In genomic region chr15:88909956-88910831, GRCh38 we compare ENCODE assay signal across 12 cellular contexts. TPM values are rescaled to one million over a fixed set of nuclear protein-coding genes. Genes with fewer than 3 reads are reported as not detected.
DNase-seq lines count a peak whose midpoint lies in the region; ATAC-seq and TF ChIP-seq lines count a peak whose summit lies in the region.
"Had no signal": no experiment of that assay in that cellular context is flagged by ENCODE, and none has a peak within 500 bp of the region (broad histone marks: within the 10 kb centered on the region; RNA-seq: fewer than 3 reads in every experiment).

No MANE protein-coding gene starts in this region.

- peaks cover 26% of the 10 kb centered on the region for H3K36me3 Mint-ChIP-seq in CD8-positive, alpha-beta T cell
- peaks cover 22% of the 10 kb centered on the region for H3K36me3 Mint-ChIP-seq in progenitor cell of endocrine pancreas (ENCODE audit: insufficient read depth)

- H3K9me3 ChIP-seq in CD8-positive, alpha-beta T cell (ENCODE audit: low read length): no peaks in the 10 kb centered on the region
- no peaks in the 10 kb centered on the region for H3K9me3 ChIP-seq in heart left ventricle
- H3K9me3 ChIP-seq in transverse colon: no peaks in the 10 kb centered on the region
- H3K9me3 ChIP-seq in esophagus squamous epithelium: no peaks in the 10 kb centered on the region

- POLR2A ChIA-PET in CD8-positive, alpha-beta T cell (lab: Charles Lee): interaction anchor here (0.7 kb wide), 1 partner anchor 14 kb away, joined by 3 read pairs; no protein-coding TSS in a partner anchor

- no peak for ATAC-seq in CD8-positive, alpha-beta T cell
- ATAC-seq in heart left ventricle: peak in 2 of 4 donors; percentile 1 to 2
- ATAC-seq in HG02759 (IDR thresholded peaks at IDR 0.05; ENCODE audit: unreplicated experiment): no peak

- H3K27ac ChIP-seq in CD8-positive, alpha-beta T cell (ENCODE audit: low read depth, low read length): no peak overlapping the region
- H3K27ac ChIP-seq in heart left ventricle (peak overlapping the region in 11 of 12 donors; percentile 35 to 98 (median 92)), transverse colon (peak overlapping the region in 1 of 4 donors; percentile 36), esophagus squamous epithelium (peak overlapping the region in 2 of 4 donors; percentile 34 to 87)

- no peaks in the 10 kb centered on the region for H3K9me3 Mint-ChIP-seq in CD8-positive, alpha-beta T cell
- no peaks in the 10 kb centered on the region for H3K9me3 Mint-ChIP-seq in progenitor cell of endocrine pancreas (ENCODE audit: low read depth)

- in situ Hi-C loops in transverse colon (cut with MboI; ENCODE audit: low pct_ligation_motif_present in 1 of 4, low pct_unique_long_range_greater_than_20kb in 1 of 4, low sequenced_read_pairs in 3 of 4): loop anchor here (10.0 to 25.0 kb wide), 4 partner anchors 105 to 277 kb away; no protein-coding TSS in a partner anchor

- 59 to 69% (median 66%) methylated on average over 12 of the region's 12 CpGs for WGBS in heart left ventricle, 4 donors
- WGBS in transverse colon (ENCODE audit: low coverage in 1 of 2), 2 donors: 77 to 80% methylated on average over 10 to 12 of the region's 12 CpGs
- 85 to 87% methylated on average over 8 to 9 of the region's 12 CpGs for WGBS in esophagus squamous epithelium, 2 donors

- intact Hi-C loops in CD8-positive, alpha-beta T cell (cut with DNase I, micrococcal nuclease): no loop called here
- intact Hi-C loops in heart left ventricle (cut with DNase I): loop anchor here in 6 of 10 donors (5.0 to 10.0 kb wide), 7 partner anchors 72 to 425 kb away; partner anchors contain the start of gene POLG (in 1 of the 6)
- intact Hi-C loops in transverse colon (cut with DNase I; ENCODE audit: low total_unique reads): loop anchor here (5.0 to 10.0 kb wide), 2 partner anchors 107 to 265 kb away; no protein-coding TSS in a partner anchor
- intact Hi-C loops in esophagus squamous epithelium (cut with DNase I): loop anchor here (5.0 to 10.0 kb wide), 2 partner anchors 107 to 265 kb away; no protein-coding TSS in a partner anchor

- H3K4me1 Mint-ChIP-seq in CD8-positive, alpha-beta T cell (ENCODE audit: low read depth): peaks cover 37% of the 10 kb centered on the region
- H3K4me1 Mint-ChIP-seq in progenitor cell of endocrine pancreas (ENCODE audit: low read depth): peaks cover 37% of the 10 kb centered on the region

- peak overlapping the region; percentile 71 for H3K27ac Mint-ChIP-seq in CD8-positive, alpha-beta T cell
- peak overlapping the region; percentile 67 for H3K27ac Mint-ChIP-seq in progenitor cell of endocrine pancreas

- CTCF ChIA-PET in CD8-positive, alpha-beta T cell (lab: Charles Lee): interaction anchor here (0.9 to 1.3 kb wide), 2 partner anchors 15 to 108 kb away, joined by 3 to 4 read pairs; partner anchors contain the start of gene HAPLN3

- H3K4me1 ChIP-seq in CD8-positive, alpha-beta T cell (ENCODE audit: insufficient read depth, low read length): peaks cover 16% of the 10 kb centered on the region
- H3K4me1 ChIP-seq in heart left ventricle: peaks cover 3 to 77% (median 60%) of the 10 kb centered on the region in 12 donors
- H3K4me1 ChIP-seq in transverse colon: peaks cover 0 to 14% (median 4%) of the 10 kb centered on the region in 4 donors
- peaks cover 4 to 71% (median 46%) of the 10 kb centered on the region in 3 donors for H3K4me1 ChIP-seq in esophagus squamous epithelium

- no peak for DNase-seq in CD8-positive, alpha-beta T cell
- DNase-seq in LHCN-M2 (ENCODE audit: low read depth): peak; percentile 45
- DNase-seq in heart left ventricle: peak in 2 of 5 donors; percentile 33 to 65
- DNase-seq in progenitor cell of endocrine pancreas (ENCODE audit: low spot score, unreplicated experiment): no peak
- no peak for DNase-seq in transverse colon
- DNase-seq in NK-92 (lab: John Stamatoyannopoulos, UW; ENCODE audit: unreplicated experiment): no peak
- DNase-seq in esophagus squamous epithelium (lab: John Stamatoyannopoulos, UW): no peak
- DNase-seq: activated CD4-positive, CD25-positive, alpha-beta regulatory T cell; cortex of kidney; glutamatergic neuron; NCI-H2081 had no signal

- H3K36me3 ChIP-seq in CD8-positive, alpha-beta T cell (ENCODE audit: insufficient read depth, low read length): no peaks in the 10 kb centered on the region
- H3K36me3 ChIP-seq in heart left ventricle (peaks cover 0 to 52% (median 44%) of the 10 kb centered on the region in 9 donors), transverse colon (no peaks in the 10 kb centered on the region), esophagus squamous epithelium (peaks cover 11 to 56% (median 15%) of the 10 kb centered on the region in 3 donors)

- no peak for TF ChIP-seq CTCF in CD8-positive, alpha-beta T cell (IDR thresholded peaks at IDR 0.05)
- TF ChIP-seq CTCF in heart left ventricle (IDR thresholded peaks at IDR 0.05) (no peak), progenitor cell of endocrine pancreas (IDR thresholded peaks at IDR 0.05; ENCODE audit: unreplicated experiment) (no peak), transverse colon (IDR thresholded peaks at IDR 0.05) (no peak), esophagus squamous epithelium (IDR thresholded peaks at IDR 0.05) (no peak)

- H3K27me3 Mint-ChIP-seq in CD8-positive, alpha-beta T cell (ENCODE audit: low read depth): no peaks in the 10 kb centered on the region
- no peaks in the 10 kb centered on the region for H3K27me3 Mint-ChIP-seq in progenitor cell of endocrine pancreas

- TF ChIP-seq POLR2A in heart left ventricle (IDR thresholded peaks at IDR 0.05) (no peak), transverse colon (IDR thresholded peaks at IDR 0.05) (no peak), esophagus squamous epithelium (IDR thresholded peaks at IDR 0.05) (no peak)

- H3K4me3 ChIP-seq in CD8-positive, alpha-beta T cell (ENCODE audit: low read depth, low read length): no peak overlapping the region
- H3K4me3 ChIP-seq in heart left ventricle: peak overlapping the region in 8 of 12 donors; percentile 61 to 94 (median 86)
- no peak overlapping the region for H3K4me3 ChIP-seq in transverse colon
- H3K4me3 ChIP-seq in esophagus squamous epithelium: peak overlapping the region in 2 of 4 donors; percentile 30 to 87

- no peak for TF ChIP-seq EP300 in transverse colon (IDR thresholded peaks at IDR 0.05; ENCODE audit: low read depth)

- H3K27me3 ChIP-seq in CD8-positive, alpha-beta T cell (ENCODE audit: insufficient read depth, low read length): no peaks in the 10 kb centered on the region
- no peaks in the 10 kb centered on the region for H3K27me3 ChIP-seq in heart left ventricle
- no peaks in the 10 kb centered on the region for H3K27me3 ChIP-seq in transverse colon
- H3K27me3 ChIP-seq in esophagus squamous epithelium: no peaks in the 10 kb centered on the region

- peak overlapping the region; percentile 50 for H3K4me3 Mint-ChIP-seq in CD8-positive, alpha-beta T cell
- peak overlapping the region; percentile 88 for H3K4me3 Mint-ChIP-seq in progenitor cell of endocrine pancreas (ENCODE audit: low read depth)

RNA-seq across cellular contexts. Expression of gene MFGE8, which starts 3.0 kb away (rescaled TPM):
- 10 to 100 TPM; 62.9 to 70.0 TPM for total RNA-seq in CD8-positive, alpha-beta T cell
- total RNA-seq in LHCN-M2 (2014; rRNA removed) (222 and 231 TPM in 2 replicates), heart left ventricle (100 to 1,000 TPM; 352 to 732 (median 556) TPM), progenitor cell of endocrine pancreas (297 and 309 TPM in 2 replicates), transverse colon (100 to 1,000 TPM in 1 of 4 donors, 10 to 100 TPM in 3; 56.9 to 228 (median 74.1) TPM), esophagus squamous epithelium (100 to 1,000 TPM in 2 of 4 donors, 10 to 100 TPM in 2; 50.7 to 186 (median 81.7) TPM)
- polyA plus RNA-seq in LHCN-M2 (2012): 278 TPM
- polyA plus RNA-seq in heart left ventricle: 100 to 1,000 TPM; 386 to 639 TPM

RNA-seq across cellular contexts. Expression of gene HAPLN3, which starts 14.8 kb away (rescaled TPM):
- total RNA-seq in CD8-positive, alpha-beta T cell: 10 to 100 TPM; 70.2 to 71.3 TPM
- total RNA-seq in LHCN-M2 (2014; rRNA removed): 3.1 and 4.1 TPM in 2 replicates
- 2.8 TPM for polyA plus RNA-seq in LHCN-M2 (2012)
- total RNA-seq in heart left ventricle: 10 to 100 TPM in 1 of 9 donors, 1 to 10 TPM in 8; 1.2 to 32.9 (median 3.3) TPM
- polyA plus RNA-seq in heart left ventricle: 1 to 10 TPM; 1.5 to 6.8 TPM
- total RNA-seq in progenitor cell of endocrine pancreas: 6.2 and 8.4 TPM in 2 replicates
- 1 to 10 TPM in 3 of 4 donors, under 1 TPM in 1; 0.37 to 3.8 (median 2.7) TPM for total RNA-seq in transverse colon
- total RNA-seq in esophagus squamous epithelium: 1 to 10 TPM; 3.1 to 9.4 (median 7.8) TPM

Comparison
In these comparisons a context has a peak if more than half of its experiments do, and no peak if none do; other contexts are left out.
1. H3K4me3 ChIP-seq: peak in heart left ventricle (8 of 12); none in CD8-positive, alpha-beta T cell (single experiment) and transverse colon (0 of 4).
2. intact Hi-C loops: an anchor here in heart left ventricle (5.0 to 10.0 kb wide), transverse colon (5.0 to 10.0 kb wide) and esophagus squamous epithelium (5.0 to 10.0 kb wide); none called in CD8-positive, alpha-beta T cell.